In the genomic region with DNA sequence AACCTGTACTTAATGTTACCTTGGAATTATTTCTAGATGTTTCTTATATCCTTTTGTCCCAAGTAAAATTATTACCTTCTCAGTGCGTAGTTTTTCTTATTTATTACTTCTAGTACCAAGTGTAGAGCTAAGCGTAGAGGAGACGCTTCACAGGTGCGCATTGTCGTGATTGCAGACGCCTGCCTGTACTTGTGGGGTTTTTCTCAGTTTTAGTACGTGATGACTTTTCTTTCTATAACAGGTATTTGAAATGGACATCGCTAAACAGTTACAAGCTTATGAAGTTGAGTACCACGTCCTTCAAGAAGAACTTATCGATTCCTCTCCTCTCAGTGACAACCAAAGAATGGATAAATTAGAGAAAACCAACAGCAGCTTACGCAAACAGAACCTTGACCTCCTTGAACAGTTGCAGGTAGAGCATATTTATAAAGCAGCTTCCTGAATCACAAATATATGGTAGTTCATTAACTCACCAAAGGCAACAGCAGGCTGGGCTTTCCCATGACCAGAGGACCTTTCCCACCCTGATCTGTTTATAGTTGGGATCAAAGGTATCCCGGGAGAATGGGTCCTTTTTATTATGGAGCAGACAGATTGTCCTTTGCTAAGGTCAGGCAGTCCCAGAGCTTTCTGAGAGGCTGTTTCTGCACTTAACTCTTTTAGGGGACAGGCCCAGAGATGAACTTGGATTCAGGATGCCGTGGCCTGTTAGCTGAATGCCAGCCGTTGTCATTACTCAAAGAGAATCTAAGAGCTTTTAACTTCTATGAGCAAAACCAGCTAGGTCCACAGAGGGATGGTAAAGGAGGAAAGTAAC, we compare ENCODE assay signal across 1 cellular context.
TF ChIP-seq lines count a peak whose summit lies in the region.

No MANE protein-coding gene starts in this region.

TF ChIP-seq in HepG2, 621 proteins besides CTCF, POLR2A, EP300 and RAD21 (continued from another document and continues in another):
- TF ChIP-seq, protein P1, sequence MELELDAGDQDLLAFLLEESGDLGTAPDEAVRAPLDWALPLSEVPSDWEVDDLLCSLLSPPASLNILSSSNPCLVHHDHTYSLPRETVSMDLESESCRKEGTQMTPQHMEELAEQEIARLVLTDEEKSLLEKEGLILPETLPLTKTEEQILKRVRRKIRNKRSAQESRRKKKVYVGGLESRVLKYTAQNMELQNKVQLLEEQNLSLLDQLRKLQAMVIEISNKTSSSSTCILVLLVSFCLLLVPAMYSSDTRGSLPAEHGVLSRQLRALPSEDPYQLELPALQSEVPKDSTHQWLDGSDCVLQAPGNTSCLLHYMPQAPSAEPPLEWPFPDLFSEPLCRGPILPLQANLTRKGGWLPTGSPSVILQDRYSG (CRISPR knock-in tag; IDR thresholded peaks at IDR 0.05): no peak
- no peak; the same call in 1 of the 2 replicates for TF ChIP-seq UBTF (CRISPR knock-in tag; IDR thresholded peaks at IDR 0.05)
- TF ChIP-seq ZNF17 (CRISPR knock-in tag; IDR thresholded peaks at IDR 0.05): no peak
- no peak for TF ChIP-seq ZFAT (CRISPR knock-in tag; conservative IDR thresholded peaks at IDR 0.05)
- TF ChIP-seq HDAC2 (CRISPR knock-in tag; IDR thresholded peaks at IDR 0.05): peak; percentile 98
- TF ChIP-seq, protein P2, sequence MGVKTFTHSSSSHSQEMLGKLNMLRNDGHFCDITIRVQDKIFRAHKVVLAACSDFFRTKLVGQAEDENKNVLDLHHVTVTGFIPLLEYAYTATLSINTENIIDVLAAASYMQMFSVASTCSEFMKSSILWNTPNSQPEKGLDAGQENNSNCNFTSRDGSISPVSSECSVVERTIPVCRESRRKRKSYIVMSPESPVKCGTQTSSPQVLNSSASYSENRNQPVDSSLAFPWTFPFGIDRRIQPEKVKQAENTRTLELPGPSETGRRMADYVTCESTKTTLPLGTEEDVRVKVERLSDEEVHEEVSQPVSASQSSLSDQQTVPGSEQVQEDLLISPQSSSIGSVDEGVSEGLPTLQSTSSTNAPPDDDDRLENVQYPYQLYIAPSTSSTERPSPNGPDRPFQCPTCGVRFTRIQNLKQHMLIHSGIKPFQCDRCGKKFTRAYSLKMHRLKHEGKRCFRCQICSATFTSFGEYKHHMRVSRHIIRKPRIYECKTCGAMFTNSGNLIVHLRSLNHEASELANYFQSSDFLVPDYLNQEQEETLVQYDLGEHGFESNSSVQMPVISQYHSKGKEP (CRISPR knock-in tag; IDR thresholded peaks at IDR 0.05): 0 out of 2 replicates have a peak, but pooled peaks have one; percentile 17
- 0 out of 2 replicates have a peak, but pooled peaks have one; percentile 46 for TF ChIP-seq BRCA1 (CRISPR knock-in tag; IDR thresholded peaks at IDR 0.05)
- TF ChIP-seq PCBP1 (IDR thresholded peaks at IDR 0.05; ENCODE audit: borderline replicate concordance, low read depth, low read length): no peak
- TF ChIP-seq ZNF136 (CRISPR knock-in tag; IDR thresholded peaks at IDR 0.05; ENCODE audit: low read depth): no peak; the same call in 1 of the 2 replicates
- peak; percentile 100 for TF ChIP-seq MED1 (CRISPR knock-in tag; IDR thresholded peaks at IDR 0.05)
- no peak for TF ChIP-seq ZNF230 (CRISPR knock-in tag; IDR thresholded peaks at IDR 0.05)
- TF ChIP-seq HIVEP1 (CRISPR knock-in tag; IDR thresholded peaks at IDR 0.05): peak; percentile 30; the same call in 1 of the 2 replicates
- TF ChIP-seq HDAC1 (CRISPR knock-in tag; IDR thresholded peaks at IDR 0.05): peak; percentile 88
- peak; percentile 99 for TF ChIP-seq MIXL1 (CRISPR knock-in tag; IDR thresholded peaks at IDR 0.05)
- TF ChIP-seq WIZ (CRISPR knock-in tag; IDR thresholded peaks at IDR 0.05): 0 out of 2 replicates have a peak, but pooled peaks have one; percentile 19
- TF ChIP-seq, protein P3, sequence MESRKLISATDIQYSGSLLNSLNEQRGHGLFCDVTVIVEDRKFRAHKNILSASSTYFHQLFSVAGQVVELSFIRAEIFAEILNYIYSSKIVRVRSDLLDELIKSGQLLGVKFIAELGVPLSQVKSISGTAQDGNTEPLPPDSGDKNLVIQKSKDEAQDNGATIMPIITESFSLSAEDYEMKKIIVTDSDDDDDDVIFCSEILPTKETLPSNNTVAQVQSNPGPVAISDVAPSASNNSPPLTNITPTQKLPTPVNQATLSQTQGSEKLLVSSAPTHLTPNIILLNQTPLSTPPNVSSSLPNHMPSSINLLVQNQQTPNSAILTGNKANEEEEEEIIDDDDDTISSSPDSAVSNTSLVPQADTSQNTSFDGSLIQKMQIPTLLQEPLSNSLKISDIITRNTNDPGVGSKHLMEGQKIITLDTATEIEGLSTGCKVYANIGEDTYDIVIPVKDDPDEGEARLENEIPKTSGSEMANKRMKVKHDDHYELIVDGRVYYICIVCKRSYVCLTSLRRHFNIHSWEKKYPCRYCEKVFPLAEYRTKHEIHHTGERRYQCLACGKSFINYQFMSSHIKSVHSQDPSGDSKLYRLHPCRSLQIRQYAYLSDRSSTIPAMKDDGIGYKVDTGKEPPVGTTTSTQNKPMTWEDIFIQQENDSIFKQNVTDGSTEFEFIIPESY (CRISPR knock-in tag; IDR thresholded peaks at IDR 0.05): peak; percentile 45; the same call in 1 of the 2 replicates
- TF ChIP-seq GABPB1 (CRISPR knock-in tag; IDR thresholded peaks at IDR 0.05): no peak; the same call in 1 of the 2 replicates
- peak; percentile 100 for TF ChIP-seq NCOA1 (CRISPR knock-in tag; IDR thresholded peaks at IDR 0.05)
- no peak for TF ChIP-seq ZNF776 (CRISPR knock-in tag; IDR thresholded peaks at IDR 0.05)
- TF ChIP-seq ZNF337 (CRISPR knock-in tag; IDR thresholded peaks at IDR 0.05; ENCODE audit: borderline replicate concordance, low read depth): no peak
- TF ChIP-seq ZNF546 (CRISPR knock-in tag; conservative IDR thresholded peaks at IDR 0.05): no peak
- TF ChIP-seq ZNF562 (CRISPR knock-in tag; IDR thresholded peaks at IDR 0.05; ENCODE audit: borderline replicate concordance): no peak
- 0 out of 2 replicates have a peak, but pooled peaks have one; percentile 69 for TF ChIP-seq CCDC6 (CRISPR knock-in tag; IDR thresholded peaks at IDR 0.05)
- TF ChIP-seq NBN (conservative IDR thresholded peaks at IDR 0.05): no peak
- no peak for TF ChIP-seq ZNF83 (CRISPR knock-in tag; IDR thresholded peaks at IDR 0.05; ENCODE audit: borderline replicate concordance)
- TF ChIP-seq ZNF616 (CRISPR knock-in tag; IDR thresholded peaks at IDR 0.05; ENCODE audit: low read depth): no peak
- TF ChIP-seq JARID2 (CRISPR knock-in tag; IDR thresholded peaks at IDR 0.05; ENCODE audit: insufficient replicate concordance): peak; percentile 95
- TF ChIP-seq, protein P4, sequence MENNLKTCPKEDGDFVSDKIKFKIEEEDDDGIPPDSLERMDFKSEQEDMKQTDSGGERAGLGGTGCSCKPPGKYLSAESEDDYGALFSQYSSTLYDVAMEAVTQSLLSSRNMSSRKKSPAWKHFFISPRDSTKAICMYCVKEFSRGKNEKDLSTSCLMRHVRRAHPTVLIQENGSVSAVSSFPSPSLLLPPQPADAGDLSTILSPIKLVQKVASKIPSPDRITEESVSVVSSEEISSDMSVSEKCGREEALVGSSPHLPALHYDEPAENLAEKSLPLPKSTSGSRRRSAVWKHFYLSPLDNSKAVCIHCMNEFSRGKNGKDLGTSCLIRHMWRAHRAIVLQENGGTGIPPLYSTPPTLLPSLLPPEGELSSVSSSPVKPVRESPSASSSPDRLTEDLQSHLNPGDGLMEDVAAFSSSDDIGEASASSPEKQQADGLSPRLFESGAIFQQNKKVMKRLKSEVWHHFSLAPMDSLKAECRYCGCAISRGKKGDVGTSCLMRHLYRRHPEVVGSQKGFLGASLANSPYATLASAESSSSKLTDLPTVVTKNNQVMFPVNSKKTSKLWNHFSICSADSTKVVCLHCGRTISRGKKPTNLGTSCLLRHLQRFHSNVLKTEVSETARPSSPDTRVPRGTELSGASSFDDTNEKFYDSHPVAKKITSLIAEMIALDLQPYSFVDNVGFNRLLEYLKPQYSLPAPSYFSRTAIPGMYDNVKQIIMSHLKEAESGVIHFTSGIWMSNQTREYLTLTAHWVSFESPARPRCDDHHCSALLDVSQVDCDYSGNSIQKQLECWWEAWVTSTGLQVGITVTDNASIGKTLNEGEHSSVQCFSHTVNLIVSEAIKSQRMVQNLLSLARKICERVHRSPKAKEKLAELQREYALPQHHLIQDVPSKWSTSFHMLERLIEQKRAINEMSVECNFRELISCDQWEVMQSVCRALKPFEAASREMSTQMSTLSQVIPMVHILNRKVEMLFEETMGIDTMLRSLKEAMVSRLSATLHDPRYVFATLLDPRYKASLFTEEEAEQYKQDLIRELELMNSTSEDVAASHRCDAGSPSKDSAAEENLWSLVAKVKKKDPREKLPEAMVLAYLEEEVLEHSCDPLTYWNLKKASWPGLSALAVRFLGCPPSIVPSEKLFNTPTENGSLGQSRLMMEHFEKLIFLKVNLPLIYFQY (CRISPR knock-in tag; IDR thresholded peaks at IDR 0.05; ENCODE audit: borderline replicate concordance): peak; percentile 80
- no peak for TF ChIP-seq ZNF687 (CRISPR knock-in tag; IDR thresholded peaks at IDR 0.05)
- peak; percentile 93 for TF ChIP-seq MEIS2 (CRISPR knock-in tag; IDR thresholded peaks at IDR 0.05)
- TF ChIP-seq REL (CRISPR knock-in tag; conservative IDR thresholded peaks at IDR 0.05): no peak
- no peak for TF ChIP-seq SMARCC2 (IDR thresholded peaks at IDR 0.05)
- TF ChIP-seq, protein P5, sequence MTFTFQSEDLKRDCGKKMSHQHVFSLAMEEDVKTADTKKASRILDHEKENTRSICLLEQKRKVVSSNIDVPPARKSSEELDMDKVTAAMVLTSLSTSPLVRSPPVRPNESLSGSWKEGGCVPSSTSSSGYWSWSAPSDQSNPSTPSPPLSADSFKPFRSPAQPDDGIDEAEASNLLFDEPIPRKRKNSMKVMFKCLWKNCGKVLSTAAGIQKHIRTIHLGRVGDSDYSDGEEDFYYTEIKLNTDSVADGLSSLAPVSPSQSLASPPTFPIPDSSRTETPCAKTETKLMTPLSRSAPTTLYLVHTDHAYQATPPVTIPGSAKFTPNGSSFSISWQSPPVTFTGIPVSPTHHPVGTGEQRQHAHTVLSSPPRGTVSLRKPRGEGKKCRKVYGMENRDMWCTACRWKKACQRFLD (CRISPR knock-in tag; IDR thresholded peaks at IDR 0.05; ENCODE audit: borderline replicate concordance): no peak
- TF ChIP-seq ZNF772 (CRISPR knock-in tag; IDR thresholded peaks at IDR 0.05): peak; percentile 81; the same call in 1 of the 2 replicates
- TF ChIP-seq ZNF770 (CRISPR knock-in tag; IDR thresholded peaks at IDR 0.05): peak; percentile 50; the same call in 1 of the 2 replicates
- TF ChIP-seq TFDP2 (CRISPR knock-in tag; IDR thresholded peaks at IDR 0.05): peak; percentile 63
